Comparison of ENCODE assay signal across 1 cellular context in the genomic region with DNA sequence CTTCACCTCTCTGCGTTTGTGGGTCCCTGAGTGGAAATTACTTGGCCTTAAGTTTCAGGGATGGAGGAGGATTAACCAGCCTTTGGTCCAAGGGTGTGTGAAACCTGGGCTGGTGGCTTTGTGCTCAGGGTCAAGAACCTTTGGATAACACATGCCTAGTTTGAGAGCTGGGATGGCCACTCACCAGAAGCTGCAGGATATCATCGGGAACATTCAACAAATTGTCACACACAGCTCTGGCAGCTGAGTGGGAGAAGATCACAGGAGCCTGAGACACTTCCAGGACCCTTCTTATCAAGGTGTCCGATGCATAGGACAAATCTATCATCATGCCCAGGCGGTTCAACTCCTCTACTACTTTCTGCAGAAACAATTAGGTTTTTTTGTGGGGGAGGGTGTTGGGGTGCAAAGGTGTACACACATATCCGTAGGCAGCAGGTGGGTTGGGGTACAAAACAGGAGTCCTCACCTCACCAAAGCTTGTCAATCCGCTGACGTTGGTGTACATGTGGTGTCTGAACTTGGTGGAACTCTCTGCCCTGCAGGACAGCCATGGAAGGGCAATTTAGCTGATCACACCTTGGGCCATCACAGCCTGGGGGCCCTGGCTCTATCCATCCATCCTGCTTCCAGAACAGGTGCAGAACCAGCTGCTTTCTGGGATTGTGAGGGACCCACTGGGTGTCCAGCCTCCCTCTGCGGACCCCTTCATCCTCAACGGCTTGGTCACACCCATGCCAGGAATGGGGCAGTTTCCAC.
TF ChIP-seq lines count a peak whose summit lies in the region.

No MANE protein-coding gene starts in this region.

TF ChIP-seq in K562, 482 proteins besides CTCF, POLR2A, EP300 and RAD21:
- TF ChIP-seq, protein P1, sequence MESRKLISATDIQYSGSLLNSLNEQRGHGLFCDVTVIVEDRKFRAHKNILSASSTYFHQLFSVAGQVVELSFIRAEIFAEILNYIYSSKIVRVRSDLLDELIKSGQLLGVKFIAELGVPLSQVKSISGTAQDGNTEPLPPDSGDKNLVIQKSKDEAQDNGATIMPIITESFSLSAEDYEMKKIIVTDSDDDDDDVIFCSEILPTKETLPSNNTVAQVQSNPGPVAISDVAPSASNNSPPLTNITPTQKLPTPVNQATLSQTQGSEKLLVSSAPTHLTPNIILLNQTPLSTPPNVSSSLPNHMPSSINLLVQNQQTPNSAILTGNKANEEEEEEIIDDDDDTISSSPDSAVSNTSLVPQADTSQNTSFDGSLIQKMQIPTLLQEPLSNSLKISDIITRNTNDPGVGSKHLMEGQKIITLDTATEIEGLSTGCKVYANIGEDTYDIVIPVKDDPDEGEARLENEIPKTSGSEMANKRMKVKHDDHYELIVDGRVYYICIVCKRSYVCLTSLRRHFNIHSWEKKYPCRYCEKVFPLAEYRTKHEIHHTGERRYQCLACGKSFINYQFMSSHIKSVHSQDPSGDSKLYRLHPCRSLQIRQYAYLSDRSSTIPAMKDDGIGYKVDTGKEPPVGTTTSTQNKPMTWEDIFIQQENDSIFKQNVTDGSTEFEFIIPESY (CRISPR knock-in tag; IDR thresholded peaks at IDR 0.05): no peak
- peak; percentile 18; the same call in 1 of the 2 replicates for TF ChIP-seq CBFA2T3 (IDR thresholded peaks at IDR 0.05)
